Comparison of ENCODE assay signal across 1 cellular context in the genomic region with DNA sequence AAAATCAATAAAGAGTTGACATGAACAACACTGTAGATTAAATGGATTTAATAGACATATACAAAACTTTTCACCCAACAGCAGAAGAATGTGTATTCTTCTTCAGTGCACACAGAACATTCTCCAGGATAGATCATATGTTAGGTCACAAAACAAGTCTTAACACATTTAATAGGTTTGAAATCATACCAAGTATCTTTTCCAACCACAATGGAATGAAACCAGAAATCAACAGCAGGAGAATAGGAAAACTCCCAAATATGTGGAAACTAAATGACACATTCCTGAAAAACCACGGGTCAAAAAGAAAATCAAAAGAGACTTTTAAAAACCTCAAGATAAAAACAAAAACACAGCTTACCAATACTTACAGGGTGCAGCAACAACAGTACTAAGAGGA.
TF ChIP-seq lines count a peak whose summit lies in the region.

No MANE protein-coding gene starts in this region.

TF ChIP-seq in IMR-90, 13 proteins besides CTCF, POLR2A, EP300 and RAD21 (continued from another document):
- no peak for TF ChIP-seq MAFK (IDR thresholded peaks at IDR 0.05; ENCODE audit: low read depth, low read length)
- no peak for TF ChIP-seq MXI1 (IDR thresholded peaks at IDR 0.05; ENCODE audit: borderline replicate concordance, low read depth, low read length)
